ENCODE assay signal across 12 cellular contexts in genomic region chr1:4778056-4778455, GRCh38.
DNase-seq lines count a peak whose midpoint lies in the region; ATAC-seq and TF ChIP-seq lines count a peak whose summit lies in the region.
"Had no signal": no experiment of that assay in that cellular context is flagged by ENCODE, and none has a peak within 500 bp of the region (broad histone marks: within the 10 kb centered on the region; RNA-seq: fewer than 3 reads in every experiment).

No MANE protein-coding gene starts in this region.

- H3K36me3 Mint-ChIP-seq in brain = peaks cover 3% of the 10 kb centered on the region

- no peak overlapping the region for H3K4me3 Mint-ChIP-seq in brain

- H3K27ac Mint-ChIP-seq in brain = no peak overlapping the region

- no peak overlapping the region for H3K4me3 ChIP-seq in lower lobe of right lung
- H3K4me3 ChIP-seq: mucosa of descending colon, Peyer's patch had no signal

- ATAC-seq in lower lobe of right lung = no peak
- ATAC-seq in HG02884 (IDR thresholded peaks at IDR 0.05; ENCODE audit: unreplicated experiment) = no peak
- ATAC-seq: mucosa of descending colon had no signal

- peaks cover 2% of the 10 kb centered on the region for H3K27me3 Mint-ChIP-seq in brain

- H3K9me3 Mint-ChIP-seq in brain = no peaks in the 10 kb centered on the region

- TF ChIP-seq EP300 in Ishikawa (IDR thresholded peaks at IDR 0.05; ENCODE audit: borderline replicate concordance) = no peak

- DNase-seq in AG20443 (ENCODE audit: low spot score) = peak; percentile 24
- DNase-seq in lower lobe of right lung = no peak
- no peak for DNase-seq in HuH-7 (ENCODE audit: low spot score)
- DNase-seq in HPDE6-E6E7 (ENCODE audit: extremely low spot score) = no peak
- no peak for DNase-seq in NCI-H187 treated with DMSO at 0.1 percent for 48 hours (lab: John Stamatoyannopoulos, UW)
- DNase-seq: DMS153, Peyer's patch had no signal

- no peaks in the 10 kb centered on the region for H3K4me1 ChIP-seq in lower lobe of right lung
- H3K4me1 ChIP-seq: Peyer's patch had no signal

- no peaks in the 10 kb centered on the region for H3K27me3 ChIP-seq in lower lobe of right lung (ENCODE audit: low read depth)
- H3K27me3 ChIP-seq: Peyer's patch had no signal

- peak; percentile 16; the same call in 1 of the 2 replicates for TF ChIP-seq RAD21 in Ishikawa (IDR thresholded peaks at IDR 0.05; ENCODE audit: low read depth)

- no peak overlapping the region for H3K27ac ChIP-seq in lower lobe of right lung
- H3K27ac ChIP-seq: HL-60, Peyer's patch had no signal

- H3K9me3 ChIP-seq in lower lobe of right lung = no peaks in the 10 kb centered on the region
- H3K9me3 ChIP-seq: mucosa of descending colon, Peyer's patch had no signal

- intact Hi-C loops in lower lobe of right lung (cut with DNase I) = no loop called here

- peak; percentile 58 to 76 for TF ChIP-seq CTCF in brain (conservative IDR thresholded peaks at IDR 0.05)
- TF ChIP-seq CTCF in lower lobe of right lung (IDR thresholded peaks at IDR 0.05) = peak; percentile 37

- H3K4me1 Mint-ChIP-seq in brain = peaks cover 42% of the 10 kb centered on the region

- H3K36me3 ChIP-seq in lower lobe of right lung = no peaks in the 10 kb centered on the region
- H3K36me3 ChIP-seq: Peyer's patch had no signal

TF ChIP-seq in Ishikawa, 13 proteins besides CTCF, POLR2A, EP300 and RAD21:
- no peak for TF ChIP-seq TEAD4 (IDR thresholded peaks at IDR 0.05)
- TF ChIP-seq TAF1 (IDR thresholded peaks at IDR 0.05; ENCODE audit: low read depth) = no peak
- no peak for TF ChIP-seq NFIC (IDR thresholded peaks at IDR 0.05)
- no peak for TF ChIP-seq YY1 (IDR thresholded peaks at IDR 0.05; ENCODE audit: low read depth)
- no peak for TF ChIP-seq EGR1 (IDR thresholded peaks at IDR 0.05)
- TF ChIP-seq CREB1 (IDR thresholded peaks at IDR 0.05; ENCODE audit: low read depth) = no peak
- no peak for TF ChIP-seq CEBPB (IDR thresholded peaks at IDR 0.05)
- no peak for TF ChIP-seq FOXM1 (IDR thresholded peaks at IDR 0.05; ENCODE audit: borderline replicate concordance, low read depth)
- TF ChIP-seq REST (IDR thresholded peaks at IDR 0.05; ENCODE audit: low read depth) = no peak
- no peak for TF ChIP-seq MAX (IDR thresholded peaks at IDR 0.05)
